In the genomic region with DNA sequence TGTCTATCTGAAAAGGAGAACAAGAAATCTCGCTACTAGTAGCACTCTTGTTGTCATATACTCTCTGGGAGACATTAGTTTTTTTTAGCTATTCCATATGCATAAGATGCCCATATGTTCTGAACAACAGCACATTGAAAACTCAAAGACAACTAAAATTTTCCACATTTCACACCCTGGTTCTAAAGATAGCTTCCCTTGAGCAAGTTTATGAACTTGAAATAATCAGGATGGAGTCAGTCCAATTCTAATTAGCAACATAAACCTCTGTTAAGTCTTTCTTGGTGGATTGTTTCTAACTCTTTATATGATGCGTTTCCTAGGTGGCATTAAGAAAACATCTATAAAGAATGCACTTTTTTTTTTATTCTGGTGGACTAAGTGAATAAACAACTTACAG, we compare ENCODE assay signal across 9 cellular contexts.
"Had no signal": no experiment of that assay in that cellular context is flagged by ENCODE, and none has a peak within 500 bp of the region (broad histone marks: within the 10 kb centered on the region; RNA-seq: fewer than 3 reads in every experiment).

No MANE protein-coding gene starts in this region.

- H3K36me3 ChIP-seq: HAP-1 had no signal

- H3K9ac ChIP-seq: GM23248 had no signal

- H2AFZ ChIP-seq: GM23248 had no signal

- DNase-seq: GM23248, GOT3, H7, HFFc6, KBM-7 had no signal

- ATAC-seq: HCT116, HepG2 had no signal

- H3K27ac ChIP-seq: GM23248, HL-60 had no signal

- H3K4me3 ChIP-seq: GM23248, HAP-1 had no signal
